ENCODE assay signal across 13 cellular contexts in genomic region chr7:938546-939185, GRCh38. TPM values are rescaled to one million over a fixed set of nuclear protein-coding genes. Genes with fewer than 3 reads are reported as not detected.
"Had no signal": no experiment of that assay in that cellular context is flagged by ENCODE, and none has a peak within 500 bp of the region (broad histone marks: within the 10 kb centered on the region; RNA-seq: fewer than 3 reads in every experiment).

No MANE protein-coding gene starts in this region.

- H3K27ac ChIP-seq: adrenal gland, skin epidermis had no signal

- H3K4me1 ChIP-seq: adrenal gland had no signal

- H3K27me3 ChIP-seq: adrenal gland had no signal

- ATAC-seq: activated T-cell treated with anti-CD3 and anti-CD28 coated beads, Interleukin-2, amount 50 U/mL, for 72 hours had no signal

- H3K27ac Mint-ChIP-seq: activated CD4-positive, alpha-beta memory T cell treated with anti-CD3 and anti-CD28 coated beads for 36 hours; activated naive CD4-positive, alpha-beta T cell treated with anti-CD3 and anti-CD28 coated beads for 36 hours; activated T-cell treated with anti-CD3 and anti-CD28 coated beads, Interleukin-2, amount 50 U/mL, for 72 hours had no signal

- H3K27me3 Mint-ChIP-seq: central memory CD8-positive, alpha-beta T cell had no signal

- H3K36me3 ChIP-seq: adrenal gland had no signal

- H3K4me3 ChIP-seq: adrenal gland, skin epidermis had no signal

- H3K4me3 Mint-ChIP-seq: activated CD4-positive, alpha-beta memory T cell treated with anti-CD3 and anti-CD28 coated beads for 36 hours; activated naive CD4-positive, alpha-beta T cell treated with anti-CD3 and anti-CD28 coated beads for 36 hours; central memory CD8-positive, alpha-beta T cell had no signal

- H3K9me3 ChIP-seq: adrenal gland had no signal

- DNase-seq: activated CD4-positive, alpha-beta memory T cell treated with anti-CD3 and anti-CD28 coated beads for 36 hours; activated CD4-positive, alpha-beta T cell treated with anti-CD3 and anti-CD28 coated beads for 1 hour; activated naive CD4-positive, alpha-beta T cell treated with anti-CD3 and anti-CD28 coated beads for 36 hours; activated T-cell treated with anti-CD3 and anti-CD28 coated beads, Interleukin-2, amount 50 U/mL, for 72 hours; adrenal gland; hippocampal formation; mesenchymal stem cell; T-helper 9 cell had no signal

RNA-seq across cellular contexts. Expression of gene CYP2W1, which starts 44.3 kb away (rescaled TPM):
- total RNA-seq: activated CD4-positive, alpha-beta memory T cell treated with anti-CD3 and anti-CD28 coated beads for 36 hours; activated naive CD4-positive, alpha-beta T cell treated with anti-CD3 and anti-CD28 coated beads for 36 hours; activated T-cell treated with anti-CD3 and anti-CD28 coated beads, Interleukin-2, amount 50 U/mL, for 72 hours; epithelial cell of proximal tubule; osteocyte; SK-MEL-5 had no signal
